In the genomic region with DNA sequence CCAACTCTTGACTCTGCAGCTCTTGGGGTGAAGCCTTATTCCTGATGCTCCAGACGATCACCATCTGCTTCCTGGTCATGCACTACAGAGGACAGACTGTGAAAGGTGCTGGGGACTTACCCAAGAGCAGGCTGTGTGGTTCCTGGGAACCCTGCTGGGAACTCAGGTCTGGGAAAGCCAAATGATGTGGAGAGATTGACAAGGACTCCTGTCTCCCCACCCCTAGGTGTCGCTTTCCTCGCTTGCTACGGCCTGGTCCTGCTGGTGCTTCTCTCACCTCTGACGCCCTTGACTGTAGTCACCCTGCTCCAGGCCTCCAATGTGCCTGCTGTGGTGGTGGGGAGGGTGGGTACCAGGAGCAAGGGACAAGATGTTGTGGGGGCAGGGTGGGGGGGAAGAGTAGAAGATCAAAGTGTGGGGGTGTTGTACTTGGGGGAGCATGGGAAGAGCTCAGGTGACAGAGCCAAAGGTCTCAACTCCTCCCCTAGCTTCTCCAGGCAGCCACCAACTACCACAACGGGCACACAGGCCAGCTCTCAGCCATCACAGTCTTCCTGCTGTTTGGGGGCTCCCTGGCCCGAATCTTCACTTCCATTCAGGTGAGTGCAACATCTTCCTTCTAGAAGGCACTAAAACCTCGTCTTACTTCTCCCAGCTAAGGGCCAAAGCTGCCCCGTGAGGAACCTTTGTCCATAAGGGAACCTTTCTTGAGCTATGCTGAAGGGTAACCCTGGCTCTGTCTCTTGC, we compare ENCODE assay signal across 8 cellular contexts. TPM values are rescaled to one million over a fixed set of nuclear protein-coding genes. Genes with fewer than 3 reads are reported as not detected.
DNase-seq lines count a peak whose midpoint lies in the region; ATAC-seq and TF ChIP-seq lines count a peak whose summit lies in the region.

No MANE protein-coding gene starts in this region.

- DNase-seq in EL = peak; percentile 43
- peak in 2 of 4 donors; percentile 46 to 49 for DNase-seq in body of pancreas
- DNase-seq in AG20443 (ENCODE audit: low spot score) = no peak
- no peak for DNase-seq in NCI-H2196 treated with DMSO at 0.1 percent for 48 hours (lab: John Stamatoyannopoulos, UW; ENCODE audit: unreplicated experiment)
- DNase-seq in cerebellum (ENCODE audit: low spot score) = no peak

- intact Hi-C loops in body of pancreas (cut with DNase I) = no loop called here

- H3K9me3 ChIP-seq in body of pancreas (no peaks in the 10 kb centered on the region), muscle layer of duodenum (ENCODE audit: control insufficient read depth in 1 of 2, low read length in 2 of 2) (no peaks in the 10 kb centered on the region)

- TF ChIP-seq RAD21 in Ishikawa (IDR thresholded peaks at IDR 0.05; ENCODE audit: low read depth) = peak; percentile 25; the same call in 1 of the 2 replicates

- no peak for ATAC-seq in body of pancreas
- ATAC-seq in GM21786 (IDR thresholded peaks at IDR 0.05; ENCODE audit: unreplicated experiment) = no peak

- no peaks in the 10 kb centered on the region for H3K27me3 ChIP-seq in body of pancreas
- H3K27me3 ChIP-seq in muscle layer of duodenum (ENCODE audit: low read depth, low read length) = no peaks in the 10 kb centered on the region

- TF ChIP-seq EP300 in Ishikawa (IDR thresholded peaks at IDR 0.05; ENCODE audit: borderline replicate concordance) = no peak

- H3K4me3 ChIP-seq in body of pancreas (no peak overlapping the region), muscle layer of duodenum (ENCODE audit: low read depth in 1 of 2, low read length in 2 of 2) (no peak overlapping the region)

- 61 to 70% methylated on average over 5 to 9 of the region's 9 CpGs for WGBS in body of pancreas, 2 donors

- no peak overlapping the region for H3K27ac ChIP-seq in body of pancreas
- peak overlapping the region; percentile 56 for H3K27ac ChIP-seq in muscle layer of duodenum (ENCODE audit: low read length)

- no peak for TF ChIP-seq POLR2A in body of pancreas (IDR thresholded peaks at IDR 0.05)

- H3K36me3 ChIP-seq in body of pancreas (replicated peaks in 1 of 2; ENCODE audit: insufficient read depth in 1 of 2, low read depth in 2 of 2) = peaks cover 5% of the 10 kb centered on the region in 2 donors
- peaks cover 15 to 23% of the 10 kb centered on the region in 2 donors for H3K36me3 ChIP-seq in muscle layer of duodenum (ENCODE audit: control insufficient read depth in 1 of 2, insufficient read depth in 2 of 2, low read length in 2 of 2)

- H3K4me1 ChIP-seq in body of pancreas (peaks cover 43% of the 10 kb centered on the region), muscle layer of duodenum (ENCODE audit: control insufficient read depth in 1 of 2, insufficient read depth in 2 of 2, low read length in 2 of 2) (peaks cover 3 to 50% of the 10 kb centered on the region in 2 donors)

- peak in 5 of 7 experiments; percentile 11 to 39 (median 26) for TF ChIP-seq CTCF in body of pancreas (IDR thresholded peaks at IDR 0.05)

TF ChIP-seq in Ishikawa, 13 proteins besides CTCF, POLR2A, EP300 and RAD21:
- no peak for TF ChIP-seq TCF12 (IDR thresholded peaks at IDR 0.05; ENCODE audit: low read depth)
- TF ChIP-seq TAF1 (IDR thresholded peaks at IDR 0.05; ENCODE audit: low read depth) = no peak
- no peak for TF ChIP-seq YY1 (IDR thresholded peaks at IDR 0.05; ENCODE audit: low read depth)
- no peak for TF ChIP-seq EGR1 (IDR thresholded peaks at IDR 0.05)
- TF ChIP-seq, protein P1, sequence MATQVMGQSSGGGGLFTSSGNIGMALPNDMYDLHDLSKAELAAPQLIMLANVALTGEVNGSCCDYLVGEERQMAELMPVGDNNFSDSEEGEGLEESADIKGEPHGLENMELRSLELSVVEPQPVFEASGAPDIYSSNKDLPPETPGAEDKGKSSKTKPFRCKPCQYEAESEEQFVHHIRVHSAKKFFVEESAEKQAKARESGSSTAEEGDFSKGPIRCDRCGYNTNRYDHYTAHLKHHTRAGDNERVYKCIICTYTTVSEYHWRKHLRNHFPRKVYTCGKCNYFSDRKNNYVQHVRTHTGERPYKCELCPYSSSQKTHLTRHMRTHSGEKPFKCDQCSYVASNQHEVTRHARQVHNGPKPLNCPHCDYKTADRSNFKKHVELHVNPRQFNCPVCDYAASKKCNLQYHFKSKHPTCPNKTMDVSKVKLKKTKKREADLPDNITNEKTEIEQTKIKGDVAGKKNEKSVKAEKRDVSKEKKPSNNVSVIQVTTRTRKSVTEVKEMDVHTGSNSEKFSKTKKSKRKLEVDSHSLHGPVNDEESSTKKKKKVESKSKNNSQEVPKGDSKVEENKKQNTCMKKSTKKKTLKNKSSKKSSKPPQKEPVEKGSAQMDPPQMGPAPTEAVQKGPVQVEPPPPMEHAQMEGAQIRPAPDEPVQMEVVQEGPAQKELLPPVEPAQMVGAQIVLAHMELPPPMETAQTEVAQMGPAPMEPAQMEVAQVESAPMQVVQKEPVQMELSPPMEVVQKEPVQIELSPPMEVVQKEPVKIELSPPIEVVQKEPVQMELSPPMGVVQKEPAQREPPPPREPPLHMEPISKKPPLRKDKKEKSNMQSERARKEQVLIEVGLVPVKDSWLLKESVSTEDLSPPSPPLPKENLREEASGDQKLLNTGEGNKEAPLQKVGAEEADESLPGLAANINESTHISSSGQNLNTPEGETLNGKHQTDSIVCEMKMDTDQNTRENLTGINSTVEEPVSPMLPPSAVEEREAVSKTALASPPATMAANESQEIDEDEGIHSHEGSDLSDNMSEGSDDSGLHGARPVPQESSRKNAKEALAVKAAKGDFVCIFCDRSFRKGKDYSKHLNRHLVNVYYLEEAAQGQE (IDR thresholded peaks at IDR 0.05; ENCODE audit: low read depth) = no peak

RNA-seq across cellular contexts. Expression of a gene that starts 3.0 kb away (rescaled TPM):
- not detected for total RNA-seq in body of pancreas
- total RNA-seq in cerebellum = 1.5 TPM

RNA-seq across cellular contexts. Expression of a gene that starts 3.2 kb away (rescaled TPM):
- total RNA-seq in body of pancreas = 10 to 100 TPM; 27.0 to 37.6 TPM
- total RNA-seq in cerebellum = 37.6 TPM

RNA-seq across cellular contexts. Expression of a gene that starts 7.4 kb away (rescaled TPM):
- total RNA-seq in body of pancreas = 10 to 100 TPM in 1 of 2 donors, 1 to 10 TPM in 1; 4.3 to 14.8 TPM
- total RNA-seq in cerebellum = 3.2 TPM

RNA-seq across cellular contexts. Expression of a gene that starts 25.1 kb away (rescaled TPM):
- total RNA-seq in body of pancreas (10 to 100 TPM; 25.7 to 28.0 TPM), cerebellum (44.9 TPM)

RNA-seq across cellular contexts. Expression of a gene that starts 27.9 kb away (rescaled TPM):
- total RNA-seq in body of pancreas = 10 to 100 TPM; 10.2 to 10.9 TPM
- 30.0 TPM for total RNA-seq in cerebellum
